In genomic region chr2:47076126-47076506, GRCh38 we compare ENCODE assay signal across 1 cellular context.
A peak's percentile ranks its signal among the peaks of the same experiment; 100 is the strongest.
TF ChIP-seq lines count a peak whose summit lies in the region.

No MANE protein-coding gene starts in this region.

TF ChIP-seq in HepG2, 621 proteins besides CTCF, POLR2A, EP300 and RAD21 (continues in another document):
- TF ChIP-seq ZNF142 (CRISPR knock-in tag; IDR thresholded peaks at IDR 0.05) (0 out of 2 replicates have a peak, but pooled peaks have one; percentile 19), ZNF577 (CRISPR knock-in tag; IDR thresholded peaks at IDR 0.05; ENCODE audit: borderline replicate concordance, low read depth) (no peak), ZBED4 (CRISPR knock-in tag; IDR thresholded peaks at IDR 0.05; ENCODE audit: borderline replicate concordance) (no peak), TFAP4 (IDR thresholded peaks at IDR 0.05; ENCODE audit: borderline replicate concordance, low read depth) (no peak), ZBTB10 (CRISPR knock-in tag; IDR thresholded peaks at IDR 0.05; ENCODE audit: borderline replicate concordance) (0 out of 2 replicates have a peak, but pooled peaks have one; percentile 43), PCBP2 (optimal IDR thresholded peaks at IDR 0.05; ENCODE audit: low read depth, low read length, poor library complexity, severe bottlenecking) (no peak), ZNF121 (CRISPR knock-in tag; IDR thresholded peaks at IDR 0.05) (no peak), RBFOX2 (IDR thresholded peaks at IDR 0.05; ENCODE audit: low read depth, low read length) (peak; percentile 51), RNF2 (conservative IDR thresholded peaks at IDR 0.05; ENCODE audit: low read depth) (no peak), ATF4 (CRISPR knock-in tag; IDR thresholded peaks at IDR 0.05) (no peak), ZNF292 (CRISPR knock-in tag; IDR thresholded peaks at IDR 0.05; ENCODE audit: borderline replicate concordance, low read depth) (no peak), ZNF660 (CRISPR knock-in tag; IDR thresholded peaks at IDR 0.05; ENCODE audit: borderline replicate concordance, low read depth) (0 out of 2 replicates have a peak, but pooled peaks have one; percentile 17), MLXIP (CRISPR knock-in tag; IDR thresholded peaks at IDR 0.05; ENCODE audit: borderline replicate concordance) (no peak), KMT2A (CRISPR knock-in tag; IDR thresholded peaks at IDR 0.05) (no peak), AGO2 (optimal IDR thresholded peaks at IDR 0.05; ENCODE audit: low read depth, low read length) (peak; percentile 71), ZNF740 (CRISPR knock-in tag; IDR thresholded peaks at IDR 0.05) (no peak), CAMTA2 (CRISPR knock-in tag; IDR thresholded peaks at IDR 0.05; ENCODE audit: borderline replicate concordance) (0 out of 2 replicates have a peak, but pooled peaks have one; percentile 19), ZNF180 (CRISPR knock-in tag; IDR thresholded peaks at IDR 0.05; ENCODE audit: borderline replicate concordance, low read depth) (no peak), ZNF670 (CRISPR knock-in tag; IDR thresholded peaks at IDR 0.05; ENCODE audit: borderline replicate concordance) (no peak), PHF8 (CRISPR knock-in tag; IDR thresholded peaks at IDR 0.05) (no peak), HOXA3 (CRISPR knock-in tag; IDR thresholded peaks at IDR 0.05) (no peak), ZBTB39 (CRISPR knock-in tag; IDR thresholded peaks at IDR 0.05) (peak; percentile 18; the same call in 1 of the 2 replicates), SKI (IDR thresholded peaks at IDR 0.05; ENCODE audit: partially characterized antibody) (no peak)
